ENCODE assay signal across 1 cellular context in genomic region chr17:63519972-63520882, GRCh38.
TF ChIP-seq lines count a peak whose summit lies in the region.

No MANE protein-coding gene starts in this region.

TF ChIP-seq in HepG2, 621 proteins besides CTCF, POLR2A, EP300 and RAD21 (continued from another document and continues in another):
- peak; percentile 84 for TF ChIP-seq ZNF644 (CRISPR knock-in tag; IDR thresholded peaks at IDR 0.05; ENCODE audit: low read depth)
- TF ChIP-seq SRSF9 (IDR thresholded peaks at IDR 0.05; ENCODE audit: borderline replicate concordance, insufficient read depth, low read depth, low read length, poor library complexity, severe bottlenecking) = no peak
- TF ChIP-seq, protein P1, sequence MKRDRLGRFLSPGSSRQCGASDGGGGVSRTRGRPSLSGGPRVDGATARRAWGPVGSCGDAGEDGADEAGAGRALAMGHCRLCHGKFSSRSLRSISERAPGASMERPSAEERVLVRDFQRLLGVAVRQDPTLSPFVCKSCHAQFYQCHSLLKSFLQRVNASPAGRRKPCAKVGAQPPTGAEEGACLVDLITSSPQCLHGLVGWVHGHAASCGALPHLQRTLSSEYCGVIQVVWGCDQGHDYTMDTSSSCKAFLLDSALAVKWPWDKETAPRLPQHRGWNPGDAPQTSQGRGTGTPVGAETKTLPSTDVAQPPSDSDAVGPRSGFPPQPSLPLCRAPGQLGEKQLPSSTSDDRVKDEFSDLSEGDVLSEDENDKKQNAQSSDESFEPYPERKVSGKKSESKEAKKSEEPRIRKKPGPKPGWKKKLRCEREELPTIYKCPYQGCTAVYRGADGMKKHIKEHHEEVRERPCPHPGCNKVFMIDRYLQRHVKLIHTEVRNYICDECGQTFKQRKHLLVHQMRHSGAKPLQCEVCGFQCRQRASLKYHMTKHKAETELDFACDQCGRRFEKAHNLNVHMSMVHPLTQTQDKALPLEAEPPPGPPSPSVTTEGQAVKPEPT (CRISPR knock-in tag; IDR thresholded peaks at IDR 0.05; ENCODE audit: low read depth) = no peak
- TF ChIP-seq FOXA1 (IDR thresholded peaks at IDR 0.05) = no peak
- peak; percentile 86 for TF ChIP-seq FOXA1 (CRISPR knock-in tag; IDR thresholded peaks at IDR 0.05)
- TF ChIP-seq TARDBP (CRISPR knock-in tag; IDR thresholded peaks at IDR 0.05) = peak; percentile 96
- TF ChIP-seq, protein P2, sequence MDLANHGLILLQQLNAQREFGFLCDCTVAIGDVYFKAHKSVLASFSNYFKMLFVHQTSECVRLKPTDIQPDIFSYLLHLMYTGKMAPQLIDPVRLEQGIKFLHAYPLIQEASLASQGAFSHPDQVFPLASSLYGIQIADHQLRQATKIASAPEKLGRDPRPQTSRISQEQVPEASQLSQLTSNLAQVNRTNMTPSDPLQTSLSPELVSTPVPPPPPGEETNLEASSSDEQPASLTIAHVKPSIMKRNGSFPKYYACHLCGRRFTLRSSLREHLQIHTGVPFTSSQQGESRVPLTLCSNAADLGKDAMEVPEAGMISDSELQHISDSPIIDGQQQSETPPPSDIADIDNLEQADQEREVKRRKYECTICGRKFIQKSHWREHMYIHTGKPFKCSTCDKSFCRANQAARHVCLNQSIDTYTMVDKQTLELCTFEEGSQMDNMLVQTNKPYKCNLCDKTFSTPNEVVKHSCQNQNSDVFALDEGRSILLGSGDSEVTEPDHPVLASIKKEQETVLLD (CRISPR knock-in tag; IDR thresholded peaks at IDR 0.05; ENCODE audit: low read depth) = no peak
- TF ChIP-seq, protein P3, sequence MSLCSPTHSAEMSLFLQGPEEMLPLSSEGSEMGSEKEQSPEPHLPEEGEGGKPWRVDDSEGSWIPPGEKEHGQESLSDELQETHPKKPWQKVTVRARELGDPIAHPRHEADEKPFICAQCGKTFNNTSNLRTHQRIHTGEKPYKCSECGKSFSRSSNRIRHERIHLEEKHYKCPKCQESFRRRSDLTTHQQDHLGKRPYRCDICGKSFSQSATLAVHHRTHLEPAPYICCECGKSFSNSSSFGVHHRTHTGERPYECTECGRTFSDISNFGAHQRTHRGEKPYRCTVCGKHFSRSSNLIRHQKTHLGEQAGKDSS (CRISPR knock-in tag; IDR thresholded peaks at IDR 0.05; ENCODE audit: borderline replicate concordance, low read depth) = peak; percentile 76; the same call in 1 of the 2 replicates
- TF ChIP-seq, protein P4, sequence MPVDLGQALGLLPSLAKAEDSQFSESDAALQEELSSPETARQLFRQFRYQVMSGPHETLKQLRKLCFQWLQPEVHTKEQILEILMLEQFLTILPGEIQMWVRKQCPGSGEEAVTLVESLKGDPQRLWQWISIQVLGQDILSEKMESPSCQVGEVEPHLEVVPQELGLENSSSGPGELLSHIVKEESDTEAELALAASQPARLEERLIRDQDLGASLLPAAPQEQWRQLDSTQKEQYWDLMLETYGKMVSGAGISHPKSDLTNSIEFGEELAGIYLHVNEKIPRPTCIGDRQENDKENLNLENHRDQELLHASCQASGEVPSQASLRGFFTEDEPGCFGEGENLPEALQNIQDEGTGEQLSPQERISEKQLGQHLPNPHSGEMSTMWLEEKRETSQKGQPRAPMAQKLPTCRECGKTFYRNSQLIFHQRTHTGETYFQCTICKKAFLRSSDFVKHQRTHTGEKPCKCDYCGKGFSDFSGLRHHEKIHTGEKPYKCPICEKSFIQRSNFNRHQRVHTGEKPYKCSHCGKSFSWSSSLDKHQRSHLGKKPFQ (CRISPR knock-in tag; IDR thresholded peaks at IDR 0.05; ENCODE audit: insufficient replicate concordance) = peak; percentile 81
- no peak for TF ChIP-seq CREB1 (IDR thresholded peaks at IDR 0.05)
- TF ChIP-seq CREB1 (CRISPR knock-in tag; IDR thresholded peaks at IDR 0.05) = no peak
- peak; percentile 28; the same call in 1 of the 2 replicates for TF ChIP-seq ZNF460 (CRISPR knock-in tag; IDR thresholded peaks at IDR 0.05; ENCODE audit: borderline replicate concordance)
- no peak for TF ChIP-seq ZNF720 (CRISPR knock-in tag; IDR thresholded peaks at IDR 0.05)
- TF ChIP-seq NFE2L2 (IDR thresholded peaks at IDR 0.05; ENCODE audit: low read length) = no peak
- no peak for TF ChIP-seq ZBTB42 (CRISPR knock-in tag; IDR thresholded peaks at IDR 0.05)
- TF ChIP-seq, protein P5, sequence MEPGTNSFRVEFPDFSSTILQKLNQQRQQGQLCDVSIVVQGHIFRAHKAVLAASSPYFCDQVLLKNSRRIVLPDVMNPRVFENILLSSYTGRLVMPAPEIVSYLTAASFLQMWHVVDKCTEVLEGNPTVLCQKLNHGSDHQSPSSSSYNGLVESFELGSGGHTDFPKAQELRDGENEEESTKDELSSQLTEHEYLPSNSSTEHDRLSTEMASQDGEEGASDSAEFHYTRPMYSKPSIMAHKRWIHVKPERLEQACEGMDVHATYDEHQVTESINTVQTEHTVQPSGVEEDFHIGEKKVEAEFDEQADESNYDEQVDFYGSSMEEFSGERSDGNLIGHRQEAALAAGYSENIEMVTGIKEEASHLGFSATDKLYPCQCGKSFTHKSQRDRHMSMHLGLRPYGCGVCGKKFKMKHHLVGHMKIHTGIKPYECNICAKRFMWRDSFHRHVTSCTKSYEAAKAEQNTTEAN (CRISPR knock-in tag; conservative IDR thresholded peaks at IDR 0.05) = peak; percentile 73; the same call in 1 of the 2 replicates
- TF ChIP-seq ZNF749 (CRISPR knock-in tag; IDR thresholded peaks at IDR 0.05; ENCODE audit: borderline replicate concordance) = peak; percentile 86; the same call in 1 of the 2 replicates
- TF ChIP-seq ZNF503 (CRISPR knock-in tag; IDR thresholded peaks at IDR 0.05) = peak; percentile 97
- peak; percentile 73; the same call in 1 of the 2 replicates for TF ChIP-seq MYC (CRISPR knock-in tag; IDR thresholded peaks at IDR 0.05; ENCODE audit: borderline replicate concordance)
- 0 out of 2 replicates have a peak, but pooled peaks have one; percentile 38 for TF ChIP-seq ZKSCAN1 (IDR thresholded peaks at IDR 0.05; ENCODE audit: low read length)
- TF ChIP-seq, protein P6, sequence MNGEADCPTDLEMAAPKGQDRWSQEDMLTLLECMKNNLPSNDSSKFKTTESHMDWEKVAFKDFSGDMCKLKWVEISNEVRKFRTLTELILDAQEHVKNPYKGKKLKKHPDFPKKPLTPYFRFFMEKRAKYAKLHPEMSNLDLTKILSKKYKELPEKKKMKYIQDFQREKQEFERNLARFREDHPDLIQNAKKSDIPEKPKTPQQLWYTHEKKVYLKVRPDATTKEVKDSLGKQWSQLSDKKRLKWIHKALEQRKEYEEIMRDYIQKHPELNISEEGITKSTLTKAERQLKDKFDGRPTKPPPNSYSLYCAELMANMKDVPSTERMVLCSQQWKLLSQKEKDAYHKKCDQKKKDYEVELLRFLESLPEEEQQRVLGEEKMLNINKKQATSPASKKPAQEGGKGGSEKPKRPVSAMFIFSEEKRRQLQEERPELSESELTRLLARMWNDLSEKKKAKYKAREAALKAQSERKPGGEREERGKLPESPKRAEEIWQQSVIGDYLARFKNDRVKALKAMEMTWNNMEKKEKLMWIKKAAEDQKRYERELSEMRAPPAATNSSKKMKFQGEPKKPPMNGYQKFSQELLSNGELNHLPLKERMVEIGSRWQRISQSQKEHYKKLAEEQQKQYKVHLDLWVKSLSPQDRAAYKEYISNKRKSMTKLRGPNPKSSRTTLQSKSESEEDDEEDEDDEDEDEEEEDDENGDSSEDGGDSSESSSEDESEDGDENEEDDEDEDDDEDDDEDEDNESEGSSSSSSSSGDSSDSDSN (CRISPR knock-in tag; IDR thresholded peaks at IDR 0.05) = peak; percentile 57
- no peak for TF ChIP-seq ZNF407 (CRISPR knock-in tag; IDR thresholded peaks at IDR 0.05; ENCODE audit: not compliant biosample characterization)
- peak; percentile 22; the same call in 1 of the 2 replicates for TF ChIP-seq ZNF563 (CRISPR knock-in tag; IDR thresholded peaks at IDR 0.05)
- TF ChIP-seq YEATS2 (CRISPR knock-in tag; IDR thresholded peaks at IDR 0.05; ENCODE audit: borderline replicate concordance) = peak; percentile 87; the same call in 1 of the 2 replicates
- 0 out of 2 replicates have a peak, but pooled peaks have one; percentile 13 for TF ChIP-seq DNMT3B (CRISPR knock-in tag; conservative IDR thresholded peaks at IDR 0.05)
- TF ChIP-seq ZNF788 (CRISPR knock-in tag; IDR thresholded peaks at IDR 0.05; ENCODE audit: borderline replicate concordance) = peak; percentile 80; the same call in 1 of the 2 replicates
- TF ChIP-seq ZNF574 (CRISPR knock-in tag; IDR thresholded peaks at IDR 0.05) = peak; percentile 87
- TF ChIP-seq, protein P7, sequence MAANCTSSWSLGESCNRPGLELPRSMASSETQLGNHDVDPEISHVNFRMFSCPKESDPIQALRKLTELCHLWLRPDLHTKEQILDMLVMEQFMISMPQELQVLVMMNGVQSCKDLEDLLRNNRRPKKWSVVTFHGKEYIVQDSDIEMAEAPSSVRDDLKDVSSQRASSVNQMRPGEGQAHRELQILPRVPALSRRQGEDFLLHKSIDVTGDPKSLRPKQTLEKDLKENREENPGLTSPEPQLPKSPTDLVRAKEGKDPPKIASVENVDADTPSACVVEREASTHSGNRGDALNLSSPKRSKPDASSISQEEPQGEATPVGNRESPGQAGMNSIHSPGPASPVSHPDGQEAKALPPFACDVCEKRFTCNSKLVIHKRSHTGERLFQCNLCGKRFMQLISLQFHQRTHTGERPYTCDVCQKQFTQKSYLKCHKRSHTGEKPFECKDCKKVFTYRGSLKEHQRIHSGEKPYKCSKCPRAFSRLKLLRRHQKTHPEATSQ (CRISPR knock-in tag; IDR thresholded peaks at IDR 0.05; ENCODE audit: borderline replicate concordance) = no peak; the same call in 1 of the 2 replicates
